9 cellular contexts compared by ENCODE assay signal in genomic region chr19:4830768-4831265, GRCh38. TPM values are rescaled to one million over a fixed set of nuclear protein-coding genes. Genes with fewer than 3 reads are reported as not detected.
DNase-seq lines count a peak whose midpoint lies in the region; ATAC-seq and TF ChIP-seq lines count a peak whose summit lies in the region.
"Had no signal": no experiment of that assay in that cellular context is flagged by ENCODE, and none has a peak within 500 bp of the region (broad histone marks: within the 10 kb centered on the region; RNA-seq: fewer than 3 reads in every experiment).

No MANE protein-coding gene starts in this region.

- H3K4me1 Mint-ChIP-seq in activated T-cell treated with anti-CD3 and anti-CD28 coated beads, Interleukin-2, amount 50 U/mL, for 72 hours (ENCODE audit: low read depth): peaks cover 33% of the 10 kb centered on the region

- in situ Hi-C loops in brain microvascular endothelial cell (cut with HindIII; ENCODE audit: low pct_ligation_motif_present, low sequenced_read_pairs): no loop called here

- TF ChIP-seq CTCF in brain microvascular endothelial cell (IDR thresholded peaks at IDR 0.05; ENCODE audit: low read depth, low read length, missing control alignments) (no peak), lung (IDR thresholded peaks at IDR 0.05; ENCODE audit: control extremely low read depth, extremely low read depth) (no peak)

- no peaks in the 10 kb centered on the region for H3K9me3 Mint-ChIP-seq in activated T-cell treated with anti-CD3 and anti-CD28 coated beads, Interleukin-2, amount 50 U/mL, for 72 hours

- H3K36me3 ChIP-seq in brain microvascular endothelial cell (replicated peaks) (no peaks in the 10 kb centered on the region), lung (ENCODE audit: control insufficient read depth in 2 of 2, insufficient read depth in 2 of 2, low read length in 2 of 2) (no peaks in the 10 kb centered on the region), urinary bladder (ENCODE audit: insufficient read depth) (no peaks in the 10 kb centered on the region)

- H3K36me3 Mint-ChIP-seq in activated T-cell treated with anti-CD3 and anti-CD28 coated beads, Interleukin-2, amount 50 U/mL, for 72 hours (ENCODE audit: insufficient read depth in 2 of 2): peaks cover 5 to 8% of the 10 kb centered on the region in 2 donors

- 59 to 65% methylated on average over 6 of the region's 6 CpGs for WGBS in lung, 2 donors
- 68% methylated on average over 6 of the region's 6 CpGs for WGBS in urinary bladder

- ATAC-seq in activated T-cell treated with anti-CD3 and anti-CD28 coated beads, Interleukin-2, amount 50 U/mL, for 72 hours (replicated peaks in 1 of 2): no peak
- ATAC-seq in lung (ENCODE audit: insufficient read depth, low FRiP score) (no peak), GM19395 (IDR thresholded peaks at IDR 0.05; ENCODE audit: unreplicated experiment) (no peak)

- no peaks in the 10 kb centered on the region for H3K27me3 Mint-ChIP-seq in activated T-cell treated with anti-CD3 and anti-CD28 coated beads, Interleukin-2, amount 50 U/mL, for 72 hours (ENCODE audit: low read depth)

- H3K27ac Mint-ChIP-seq in activated T-cell treated with anti-CD3 and anti-CD28 coated beads, Interleukin-2, amount 50 U/mL, for 72 hours: peak overlapping the region; percentile 98

- no peaks in the 10 kb centered on the region for H3K27me3 ChIP-seq in brain microvascular endothelial cell (replicated peaks)
- H3K27me3 ChIP-seq in lung (ENCODE audit: control insufficient read depth, insufficient read depth): no peaks in the 10 kb centered on the region

- DNase-seq in activated T-cell treated with anti-CD3 and anti-CD28 coated beads, Interleukin-2, amount 50 U/mL, for 72 hours: no peak
- DNase-seq in activated T-cell treated with anti-CD3 and anti-CD28 coated beads for 4 hours (no peak), brain microvascular endothelial cell (no peak), lung (ENCODE audit: low spot score) (no peak), SKM-1 treated with dmso at 0.1 percent for 144 hours (lab: John Stamatoyannopoulos, UW; ENCODE audit: unreplicated experiment) (no peak), NCI-H2227 treated with DMSO at 0.1 percent for 48 hours (lab: John Stamatoyannopoulos, UW) (no peak)
- DNase-seq: NCI-H524 treated with DMSO at 0.1 percent for 48 hours had no signal

- H3K9me3 ChIP-seq in lung (ENCODE audit: control insufficient read depth in 2 of 2, insufficient read depth in 1 of 2, low read length in 1 of 2): no peaks in the 10 kb centered on the region

- H3K27ac ChIP-seq in brain microvascular endothelial cell (no peak overlapping the region), lung (ENCODE audit: low read depth in 1 of 2, low read length in 1 of 2) (peak overlapping the region; percentile 76 to 92), urinary bladder (ENCODE audit: low read depth) (peak overlapping the region; percentile 89)

- H3K4me3 Mint-ChIP-seq in activated T-cell treated with anti-CD3 and anti-CD28 coated beads, Interleukin-2, amount 50 U/mL, for 72 hours: peak overlapping the region; percentile 89 to 91

- H3K4me1 ChIP-seq in lung (ENCODE audit: control insufficient read depth in 2 of 2, insufficient read depth in 2 of 2, low read length in 2 of 2): peaks cover 0 to 10% of the 10 kb centered on the region in 2 donors
- no peaks in the 10 kb centered on the region for H3K4me1 ChIP-seq in urinary bladder (ENCODE audit: insufficient read depth)

- H3K4me3 ChIP-seq in brain microvascular endothelial cell (ENCODE audit: low read depth, low read length): peak overlapping the region; percentile 80
- peak overlapping the region; percentile 89 for H3K4me3 ChIP-seq in lung
- peak overlapping the region; percentile 93 for H3K4me3 ChIP-seq in urinary bladder (ENCODE audit: low read depth, low read length)

RNA-seq across cellular contexts. Expression of gene TICAM1, which starts 0.7 kb away (rescaled TPM):
- 10 to 100 TPM; 18.7 to 20.5 TPM for total RNA-seq in activated T-cell treated with anti-CD3 and anti-CD28 coated beads, Interleukin-2, amount 50 U/mL, for 72 hours
- total RNA-seq in lung: 10 to 100 TPM in 1 of 2 donors, 1 to 10 TPM in 1; 4.5 to 18.2 TPM
- polyA plus RNA-seq in lung: 10 to 100 TPM in 1 of 2 donors, 1 to 10 TPM in 1; 9.0 to 19.7 TPM
- 1.4 TPM for total RNA-seq in urinary bladder
- 13.7 TPM for polyA plus RNA-seq in urinary bladder

RNA-seq across cellular contexts. Expression of gene PLIN3, which starts 36.6 kb away (rescaled TPM):
- 10 to 100 TPM; 43.7 to 44.6 TPM for total RNA-seq in activated T-cell treated with anti-CD3 and anti-CD28 coated beads, Interleukin-2, amount 50 U/mL, for 72 hours
- total RNA-seq in lung (10 to 100 TPM; 35.6 to 65.4 TPM), urinary bladder (32.3 TPM)
- polyA plus RNA-seq in lung (100 to 1,000 TPM in 1 of 2 donors, 10 to 100 TPM in 1; 18.0 to 105 TPM), urinary bladder (74.9 TPM)

RNA-seq across cellular contexts. Expression of gene FEM1A, which starts 39.3 kb away (rescaled TPM):
- total RNA-seq in activated T-cell treated with anti-CD3 and anti-CD28 coated beads, Interleukin-2, amount 50 U/mL, for 72 hours: 10 to 100 TPM in 1 of 2 donors, 1 to 10 TPM in 1; 9.8 to 11.8 TPM
- total RNA-seq in lung (10 to 100 TPM in 1 of 2 donors, 1 to 10 TPM in 1; 9.8 to 14.6 TPM), urinary bladder (7.7 TPM)
- polyA plus RNA-seq in lung (1 to 10 TPM; 5.6 to 7.3 TPM), urinary bladder (9.1 TPM)
